In genomic region chr13:49629196-49629938, GRCh38 we compare ENCODE assay signal across 1 cellular context.
TF ChIP-seq lines count a peak whose summit lies in the region.

No MANE protein-coding gene starts in this region.

TF ChIP-seq in endothelial cell of umbilical vein, 7 proteins besides CTCF, POLR2A, EP300 and RAD21:
- TF ChIP-seq EZH2 (IDR thresholded peaks at IDR 0.05; ENCODE audit: borderline replicate concordance, low read depth, low read length, severe bottlenecking) (no peak), FOS (IDR thresholded peaks at IDR 0.05; ENCODE audit: borderline replicate concordance, insufficient read depth, low read length) (peak; percentile 21), GATA2 (IDR thresholded peaks at IDR 0.05; ENCODE audit: insufficient read depth, insufficient read length, low read depth, low read length) (no peak), JUN (IDR thresholded peaks at IDR 0.05; ENCODE audit: borderline replicate concordance, insufficient read depth, insufficient read length, low read depth) (peak; percentile 37), POLR2AphosphoS5 (IDR thresholded peaks at IDR 0.05; ENCODE audit: insufficient read depth, low read depth, low read length) (no peak)
